9 cellular contexts compared by ENCODE assay signal in genomic region chr18:57983965-57984364, GRCh38.
"Had no signal": no experiment of that assay in that cellular context is flagged by ENCODE, and none has a peak within 500 bp of the region (broad histone marks: within the 10 kb centered on the region; RNA-seq: fewer than 3 reads in every experiment).

No MANE protein-coding gene starts in this region.

- ATAC-seq: HCT116 had no signal

- H3K36me3 ChIP-seq: HAP-1 had no signal

- H3K4me3 Mint-ChIP-seq: IgD-negative memory B cell had no signal

- FAIRE-seq: HTR-8/SVneo had no signal

- H3K9me3 Mint-ChIP-seq: IgD-negative memory B cell had no signal

- H3K27ac ChIP-seq: GM23248, KMS-11 had no signal

- H3K9me3 ChIP-seq: HAP-1 had no signal

- DNase-seq: GM23248, GOT3, H7, KBM-7 had no signal

- H3K4me2 ChIP-seq: KMS-11 had no signal

- H3K4me3 ChIP-seq: GM23248, HAP-1 had no signal
